28 cellular contexts compared by ENCODE assay signal in genomic region chr7:136997735-136998134, GRCh38.
A peak's percentile ranks its signal among the peaks of the same experiment; 100 is the strongest.
DNase-seq lines count a peak whose midpoint lies in the region; ATAC-seq lines count a peak whose summit lies in the region.
"Had no signal": no experiment of that assay in that cellular context is flagged by ENCODE, and none has a peak within 500 bp of the region (broad histone marks: within the 10 kb centered on the region; RNA-seq: fewer than 3 reads in every experiment).

No MANE protein-coding gene starts in this region.

- H3K4me3 ChIP-seq in GM23248 (no peak overlapping the region), SJSA1 (no peak overlapping the region)
- H3K4me3 ChIP-seq: gastroesophageal sphincter, GM12878, GM23338, pancreas had no signal

- H3K9ac ChIP-seq in GM23248 = no peak overlapping the region
- H3K9ac ChIP-seq: KMS-11 had no signal

- ATAC-seq in Right ventricle myocardium superior (ENCODE audit: poor library complexity) (peak; percentile 37), HG02852 (IDR thresholded peaks at IDR 0.05; ENCODE audit: unreplicated experiment) (no peak), HG03045 (IDR thresholded peaks at IDR 0.05; ENCODE audit: unreplicated experiment) (no peak)
- ATAC-seq: activated CD8-positive, alpha-beta memory T cell treated with anti-CD3 and anti-CD28 coated beads, Interleukin-2, amount 10 ng/mL, durations not matched to agents 7 days and 5 days; activated T-cell treated with anti-CD3 and anti-CD28 coated beads, Interleukin-2, amount 50 U/mL, for 72 hours; gastroesophageal sphincter; GM12878; GM23338; pancreas; stimulated activated effector memory CD8-positive, alpha-beta T cell treated with anti-CD3 and anti-CD28 coated beads, Interleukin-12 subunit alpha, Interleukin-12 subunit beta, amount 100 ng/mL, for 72 hours had no signal

- no peak overlapping the region for H3K4me2 ChIP-seq in GM23248 (ENCODE audit: unreplicated experiment)
- H3K4me2 ChIP-seq: GM23338, KMS-11 had no signal

- no peaks in the 10 kb centered on the region for H3K9me2 ChIP-seq in GM23248 (ENCODE audit: insufficient read depth)

- H3F3A ChIP-seq in GM23248 (ENCODE audit: insufficient read depth) = peaks cover 17% of the 10 kb centered on the region; the same call in 1 of the 2 replicates

- peak; percentile 28 for DNase-seq in GM23248
- peak in 1 of 2 experiments; percentile 48 for DNase-seq in SJSA1 (ENCODE audit: low read depth in 1 of 2, low spot score in 2 of 2)
- DNase-seq in Right ventricle myocardium superior = no peak
- peak; percentile 95 for DNase-seq in myocyte (ENCODE audit: low read depth)
- DNase-seq in occipital lobe (lab: John Stamatoyannopoulos, UW) = no peak
- no peak for DNase-seq in activated CD8-positive, alpha-beta memory T cell treated with anti-CD3 and anti-CD28 coated beads, Interleukin-2, amount 50 U/mL, for 48 hours
- DNase-seq: activated B cell treated with CpG ODN at 0.5 μM for 24 hours; activated CD8-positive, alpha-beta memory T cell treated with anti-CD3 and anti-CD28 coated beads, Interleukin-2, amount 10 ng/mL, durations not matched to agents 7 days and 5 days; activated naive CD4-positive, alpha-beta T cell treated with Interleukin-2 at 50 U/mL for 16 hours; activated T-cell treated with anti-CD3 and anti-CD28 coated beads, Interleukin-2, amount 50 U/mL, for 72 hours; caudate nucleus; dermis blood vessel endothelial cell; DMS79 treated with DMSO at 0.1 percent for 48 hours; NCI-H1436; NCI-H446; NCI-H82; nephron progenitor cell; pancreas; stimulated activated CD4-positive, alpha-beta T cell treated with anti-CD3 and anti-CD28 coated beads, Interleukin-4, amount 100 ng/mL, for 24 hours; T-helper 1 cell had no signal

- H3K4me1 ChIP-seq in GM23248 (ENCODE audit: insufficient read depth) = peaks cover 27% of the 10 kb centered on the region
- peaks cover 44% of the 10 kb centered on the region for H3K4me1 ChIP-seq in SJSA1 (replicated peaks)
- H3K4me1 ChIP-seq: pancreas had no signal

- H3K27me3 ChIP-seq in GM23248 (replicated peaks; ENCODE audit: insufficient read depth) (no peaks in the 10 kb centered on the region), SJSA1 (replicated peaks) (no peaks in the 10 kb centered on the region)
- H3K27me3 ChIP-seq: gastroesophageal sphincter, pancreas had no signal

- H2AFZ ChIP-seq in GM23248 = no peak overlapping the region
- H2AFZ ChIP-seq: GM23338 had no signal

- H3K79me2 ChIP-seq in GM23248 (ENCODE audit: insufficient read depth) = no peaks in the 10 kb centered on the region

- intact Hi-C loops in Right ventricle myocardium superior (cut with DNase I) = no loop called here

- H3K36me3 ChIP-seq in GM23248 (ENCODE audit: low read depth) (no peaks in the 10 kb centered on the region), SJSA1 (no peaks in the 10 kb centered on the region)
- H3K36me3 ChIP-seq: gastroesophageal sphincter, pancreas had no signal

- H3K27ac ChIP-seq in GM23248 (peak overlapping the region; percentile 42), SJSA1 (peak overlapping the region; percentile 92)
- H3K27ac ChIP-seq: C4-2B, gastroesophageal sphincter, KMS-11, pancreas had no signal

- H4K20me1 ChIP-seq in GM23248 (ENCODE audit: insufficient read depth) = no peaks in the 10 kb centered on the region

- no peaks in the 10 kb centered on the region for H3K9me3 ChIP-seq in GM23248 (ENCODE audit: low read depth)
- H3K9me3 ChIP-seq in SJSA1 (replicated peaks) = no peaks in the 10 kb centered on the region
- H3K9me3 ChIP-seq: gastroesophageal sphincter, pancreas had no signal

- in situ Hi-C loops in GM23248 (cut with MboI) = no loop called here

Comparison
In these comparisons a context has a peak if more than half of its experiments do, and no peak if none do; other contexts are left out.
1. DNase-seq: peak in GM23248 (single experiment) and myocyte (single experiment); none in Right ventricle myocardium superior (single experiment), occipital lobe (single experiment) and activated CD8-positive, alpha-beta memory T cell treated with anti-CD3 and anti-CD28 coated beads, Interleukin-2, amount 50 U/mL, for 48 hours (single experiment).